ENCODE assay signal across 12 cellular contexts in genomic region chr3:50676031-50676705, GRCh38. TPM values are rescaled to one million over a fixed set of nuclear protein-coding genes. Genes with fewer than 3 reads are reported as not detected.
DNase-seq lines count a peak whose midpoint lies in the region; ATAC-seq and TF ChIP-seq lines count a peak whose summit lies in the region.
"Had no signal": no experiment of that assay in that cellular context is flagged by ENCODE, and none has a peak within 500 bp of the region (broad histone marks: within the 10 kb centered on the region; RNA-seq: fewer than 3 reads in every experiment).

No MANE protein-coding gene starts in this region.

- no peak overlapping the region for H3K27ac Mint-ChIP-seq in CD4-positive, CD25-positive, alpha-beta regulatory T cell
- no peak overlapping the region for H3K27ac Mint-ChIP-seq in activated T-helper 2 cell treated with anti-CD3 and anti-CD28 coated beads, Interferon-gamma antibody, Interleukin-2, Interleukin-4, amounts not matched to agents 10 μg/mL and 5 μg/mL and 100 μg/mL, durations not matched to agents 14 hours and 24 hours and 36 hours
- H3K27ac Mint-ChIP-seq in immature natural killer cell: no peak overlapping the region
- H3K27ac Mint-ChIP-seq: activated naive CD4-positive, alpha-beta T cell treated with anti-CD3 and anti-CD28 coated beads, Interleukin-2, amount 50 U/mL, for 72 hours had no signal

- H3K36me3 Mint-ChIP-seq in CD4-positive, CD25-positive, alpha-beta regulatory T cell: peaks cover 3% of the 10 kb centered on the region
- no peaks in the 10 kb centered on the region for H3K36me3 Mint-ChIP-seq in activated T-helper 2 cell treated with anti-CD3 and anti-CD28 coated beads, Interferon-gamma antibody, Interleukin-2, Interleukin-4, amounts not matched to agents 10 μg/mL and 5 μg/mL and 100 μg/mL, durations not matched to agents 14 hours and 24 hours and 36 hours (ENCODE audit: low read depth)
- peaks cover 0 to 3% (median 0%) of the 10 kb centered on the region in 3 donors for H3K36me3 Mint-ChIP-seq in immature natural killer cell

- no peak for TF ChIP-seq POLR2A in Peyer's patch (IDR thresholded peaks at IDR 0.05)

- no peak for ATAC-seq in CD4-positive, CD25-positive, alpha-beta regulatory T cell (ENCODE audit: low read depth in 2 of 2)

- peaks cover 6% of the 10 kb centered on the region for H3K4me1 ChIP-seq in CD4-positive, CD25-positive, alpha-beta regulatory T cell (ENCODE audit: control insufficient read depth, insufficient read depth, low read length, poor library complexity, severe bottlenecking)
- H3K4me1 ChIP-seq in Peyer's patch: peaks cover 0 to 11% (median 6%) of the 10 kb centered on the region in 4 donors

- H3K4me1 Mint-ChIP-seq in CD4-positive, CD25-positive, alpha-beta regulatory T cell: peaks cover 0 to 21% (median 7%) of the 10 kb centered on the region in 4 donors
- H3K4me1 Mint-ChIP-seq in activated T-helper 2 cell treated with anti-CD3 and anti-CD28 coated beads, Interferon-gamma antibody, Interleukin-2, Interleukin-4, amounts not matched to agents 10 μg/mL and 5 μg/mL and 100 μg/mL, durations not matched to agents 14 hours and 24 hours and 36 hours (ENCODE audit: low read depth): peaks cover 12% of the 10 kb centered on the region
- H3K4me1 Mint-ChIP-seq in immature natural killer cell: peaks cover 5 to 11% of the 10 kb centered on the region in 2 donors

- no peak for TF ChIP-seq CTCF in Peyer's patch (IDR thresholded peaks at IDR 0.05)

- no peaks in the 10 kb centered on the region for H3K9me3 Mint-ChIP-seq in CD4-positive, CD25-positive, alpha-beta regulatory T cell
- no peaks in the 10 kb centered on the region for H3K9me3 Mint-ChIP-seq in activated T-helper 2 cell treated with anti-CD3 and anti-CD28 coated beads, Interferon-gamma antibody, Interleukin-2, Interleukin-4, amounts not matched to agents 10 μg/mL and 5 μg/mL and 100 μg/mL, durations not matched to agents 14 hours and 24 hours and 36 hours
- no peaks in the 10 kb centered on the region for H3K9me3 Mint-ChIP-seq in immature natural killer cell
- H3K9me3 Mint-ChIP-seq: activated naive CD4-positive, alpha-beta T cell treated with anti-CD3 and anti-CD28 coated beads, Interleukin-2, amount 50 U/mL, for 72 hours had no signal

- no peaks in the 10 kb centered on the region for H3K9me3 ChIP-seq in CD4-positive, CD25-positive, alpha-beta regulatory T cell (ENCODE audit: control insufficient read depth in 2 of 2, low read length in 2 of 2)
- no peaks in the 10 kb centered on the region for H3K9me3 ChIP-seq in Peyer's patch
- H3K9me3 ChIP-seq: BLaER1 treated with 17β-estradiol and CSF1 and Interleukin-3, amounts not matched to agents 10 nM and 100 nM; sigmoid colon had no signal

- H3K4me3 Mint-ChIP-seq in CD4-positive, CD25-positive, alpha-beta regulatory T cell: peak overlapping the region in 3 of 4 donors; percentile 16 to 87 (median 37)
- H3K4me3 Mint-ChIP-seq in activated T-helper 2 cell treated with anti-CD3 and anti-CD28 coated beads, Interferon-gamma antibody, Interleukin-2, Interleukin-4, amounts not matched to agents 10 μg/mL and 5 μg/mL and 100 μg/mL, durations not matched to agents 14 hours and 24 hours and 36 hours (ENCODE audit: low read depth): peak overlapping the region; percentile 31
- H3K4me3 Mint-ChIP-seq in immature natural killer cell: peak overlapping the region in 4 of 5 donors; percentile 40 to 83 (median 62)

- H3K36me3 ChIP-seq in CD4-positive, CD25-positive, alpha-beta regulatory T cell (ENCODE audit: control insufficient read depth, insufficient read depth, low read length): no peaks in the 10 kb centered on the region
- no peaks in the 10 kb centered on the region for H3K36me3 ChIP-seq in H7 (replicated peaks; ENCODE audit: control insufficient read depth, insufficient read depth, low read length)
- no peaks in the 10 kb centered on the region for H3K36me3 ChIP-seq in Peyer's patch
- H3K36me3 ChIP-seq: BLaER1 treated with 17β-estradiol and CSF1 and Interleukin-3, amounts not matched to agents 10 nM and 100 nM; sigmoid colon had no signal

- H3K4me3 ChIP-seq in CD4-positive, CD25-positive, alpha-beta regulatory T cell (ENCODE audit: low read depth, low read length): no peak overlapping the region
- H3K4me3 ChIP-seq in H7 (ENCODE audit: insufficient read depth, low read depth, low read length) (no peak overlapping the region), Peyer's patch (no peak overlapping the region)

- no peak overlapping the region for H3K27ac ChIP-seq in CD4-positive, CD25-positive, alpha-beta regulatory T cell (ENCODE audit: insufficient read depth, low read length, poor library complexity, severe bottlenecking)
- no peak overlapping the region for H3K27ac ChIP-seq in Peyer's patch
- H3K27ac ChIP-seq: BLaER1 treated with 17β-estradiol and CSF1 and Interleukin-3, amounts not matched to agents 10 nM and 100 nM had no signal

- no peak for DNase-seq in CD4-positive, CD25-positive, alpha-beta regulatory T cell
- peak; percentile 59 for DNase-seq in H7
- no peak for DNase-seq in activated T-helper 2 cell treated with anti-CD3 and anti-CD28 coated beads, Interferon-gamma antibody, Interleukin-2, Interleukin-4, amounts not matched to agents 10 μg/mL and 5 μg/mL and 100 μg/mL, durations not matched to agents 14 hours and 24 hours and 36 hours (ENCODE audit: low spot score)
- no peak for DNase-seq in immature natural killer cell
- no peak for DNase-seq in NCI-H446 treated with DMSO at 0.1 percent for 48 hours (lab: John Stamatoyannopoulos, UW)
- DNase-seq in RKO (ENCODE audit: low spot score): no peak
- no peak for DNase-seq in Peyer's patch
- DNase-seq in LoVo (ENCODE audit: low spot score): no peak
- DNase-seq: NCI-H2029 had no signal

- H3K27me3 ChIP-seq in CD4-positive, CD25-positive, alpha-beta regulatory T cell (ENCODE audit: control insufficient read depth, insufficient read depth, low read length): peaks cover 39% of the 10 kb centered on the region
- H3K27me3 ChIP-seq in H7 (ENCODE audit: control insufficient read depth, insufficient read depth, low read length): peaks cover 14% of the 10 kb centered on the region
- peaks cover 0 to 6% of the 10 kb centered on the region in 2 donors for H3K27me3 ChIP-seq in Peyer's patch

- H3K27me3 Mint-ChIP-seq in CD4-positive, CD25-positive, alpha-beta regulatory T cell: peaks cover 61% of the 10 kb centered on the region
- H3K27me3 Mint-ChIP-seq in activated T-helper 2 cell treated with anti-CD3 and anti-CD28 coated beads, Interferon-gamma antibody, Interleukin-2, Interleukin-4, amounts not matched to agents 10 μg/mL and 5 μg/mL and 100 μg/mL, durations not matched to agents 14 hours and 24 hours and 36 hours (ENCODE audit: low read depth): peaks cover 52% of the 10 kb centered on the region
- peaks cover 7 to 15% (median 15%) of the 10 kb centered on the region in 3 donors for H3K27me3 Mint-ChIP-seq in immature natural killer cell (ENCODE audit: low read depth in 3 of 3)

- intact Hi-C loops in activated T-helper 2 cell treated with anti-CD3 and anti-CD28 coated beads, Interferon-gamma antibody, Interleukin-2, Interleukin-4, amounts not matched to agents 10 μg/mL and 5 μg/mL and 100 μg/mL, durations not matched to agents 14 hours and 24 hours and 36 hours (cut with micrococcal nuclease): no loop called here

RNA-seq across cellular contexts. Expression of gene DOCK3, which starts 1.4 kb away (rescaled TPM):
- total RNA-seq in CD4-positive, CD25-positive, alpha-beta regulatory T cell: 0.35 TPM
- under 1 TPM; 0.03 to 0.09 (median 0.07) TPM for polyA plus RNA-seq in CD4-positive, CD25-positive, alpha-beta regulatory T cell
- 2.0 and 3.2 TPM in 2 replicates for total RNA-seq in H7 (2014; rRNA removed; shearing (Covaris generic))
- 1.1 and 1.4 TPM in 2 replicates for total RNA-seq in activated T-helper 2 cell treated with anti-CD3 and anti-CD28 coated beads, Interferon-gamma antibody, Interleukin-2, Interleukin-4, amounts not matched to agents 10 μg/mL and 5 μg/mL and 100 μg/mL, durations not matched to agents 14 hours and 24 hours and 36 hours
- polyA plus RNA-seq in immature natural killer cell: under 1 TPM in 2 of 3 donors, not detected in 1; 0.06 to 0.08 TPM
- total RNA-seq in Peyer's patch: under 1 TPM in 3 of 4 donors, not detected in 1; 0.28 to 0.83 (median 0.40) TPM

RNA-seq across cellular contexts. Expression of gene MAPKAPK3, which starts 59.2 kb away (rescaled TPM):
- 42.9 TPM for total RNA-seq in CD4-positive, CD25-positive, alpha-beta regulatory T cell
- polyA plus RNA-seq in CD4-positive, CD25-positive, alpha-beta regulatory T cell: 10 to 100 TPM; 47.0 to 52.9 (median 49.5) TPM
- 72.5 and 73.1 TPM in 2 replicates for total RNA-seq in H7 (2014; rRNA removed; shearing (Covaris generic))
- total RNA-seq in activated T-helper 2 cell treated with anti-CD3 and anti-CD28 coated beads, Interferon-gamma antibody, Interleukin-2, Interleukin-4, amounts not matched to agents 10 μg/mL and 5 μg/mL and 100 μg/mL, durations not matched to agents 14 hours and 24 hours and 36 hours: 178 and 190 TPM in 2 replicates
- polyA plus RNA-seq in immature natural killer cell: 10 to 100 TPM; 57.2 to 92.0 (median 91.2) TPM
- 10 to 100 TPM; 25.6 to 44.0 (median 30.0) TPM for total RNA-seq in Peyer's patch
